Comparison of ENCODE assay signal across 14 cellular contexts in the genomic region with DNA sequence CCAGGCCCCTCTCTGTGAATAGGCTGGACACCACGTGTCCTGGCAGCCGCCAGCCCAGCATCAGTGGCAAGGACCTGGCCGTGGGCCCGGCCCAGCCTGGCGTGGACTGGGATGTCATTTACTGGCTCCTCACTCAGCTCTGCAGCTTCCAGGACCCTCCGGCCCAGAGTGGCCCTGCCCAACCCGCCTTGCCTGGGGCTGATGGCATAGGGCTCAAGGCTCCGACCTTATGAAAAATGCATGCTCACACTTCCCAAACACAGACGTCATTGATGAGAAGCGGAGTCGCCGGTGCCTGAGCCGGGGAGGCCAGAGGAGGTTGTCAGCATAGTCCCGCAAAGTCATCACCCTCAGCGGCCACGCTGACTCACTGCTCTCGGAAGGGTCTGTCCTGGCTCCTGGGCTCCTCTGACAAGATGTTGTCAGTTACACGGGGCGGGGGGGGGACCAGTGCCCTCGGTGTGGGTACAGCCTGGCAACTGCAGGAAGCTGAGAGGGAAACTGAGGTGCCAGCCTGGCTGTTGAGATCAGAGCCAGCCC. TPM values are rescaled to one million over a fixed set of nuclear protein-coding genes. Genes with fewer than 3 reads are reported as not detected.
DNase-seq lines count a peak whose midpoint lies in the region; ATAC-seq and TF ChIP-seq lines count a peak whose summit lies in the region.
"Had no signal": no experiment of that assay in that cellular context is flagged by ENCODE, and none has a peak within 500 bp of the region (broad histone marks: within the 10 kb centered on the region; RNA-seq: fewer than 3 reads in every experiment).

No MANE protein-coding gene starts in this region.

- no peaks in the 10 kb centered on the region for H4K20me1 ChIP-seq in SK-N-SH (ENCODE audit: insufficient read depth)

- H3K4me2 ChIP-seq in SK-N-SH: peak overlapping the region; percentile 33; the same call in 1 of the 2 replicates
- no peak overlapping the region for H3K4me2 ChIP-seq in neuronal stem cell (ENCODE audit: insufficient read depth, low read length, poor library complexity, severe bottlenecking)

- TF ChIP-seq EP300 in SK-N-SH (IDR thresholded peaks at IDR 0.05; ENCODE audit: borderline replicate concordance in 1 of 2, low read depth in 1 of 2, low read length in 1 of 2): no peak

- no peak overlapping the region for H4K91ac ChIP-seq in neuronal stem cell (ENCODE audit: low read depth, low read length, poor library complexity)

- H3K79me1 ChIP-seq in neuronal stem cell (ENCODE audit: low read depth, low read length): peaks cover 1% of the 10 kb centered on the region

- ATAC-seq in GM19463 (IDR thresholded peaks at IDR 0.05; ENCODE audit: unreplicated experiment) (no peak), GM19023 (IDR thresholded peaks at IDR 0.05; ENCODE audit: unreplicated experiment) (no peak)
- ATAC-seq: activated CD8-positive, alpha-beta memory T cell treated with anti-CD3 and anti-CD28 coated beads, Interleukin-2, amount 10 ng/mL, durations not matched to agents 7 days and 5 days; left colon had no signal

- H3K9ac ChIP-seq in SK-N-SH (no peak overlapping the region), neuronal stem cell (ENCODE audit: low read depth, low read length, poor library complexity) (no peak overlapping the region)

- DNase-seq in EH (ENCODE audit: low read depth) (peak; percentile 80), SK-N-SH (no peak), fibroblast of pulmonary artery (ENCODE audit: low read depth) (peak; percentile 45), neuronal stem cell (ENCODE audit: low spot score) (no peak), KG1 (lab: John Stamatoyannopoulos, UW) (no peak), NCI-H69 (lab: John Stamatoyannopoulos, UW) (no peak)
- DNase-seq: activated CD8-positive, alpha-beta memory T cell treated with anti-CD3 and anti-CD28 coated beads, Interleukin-2, amount 10 ng/mL, durations not matched to agents 7 days and 5 days; CD4-positive, CD25-positive, alpha-beta regulatory T cell; left colon; NCI-H1436 had no signal

- TF ChIP-seq RAD21 in SK-N-SH (IDR thresholded peaks at IDR 0.05; ENCODE audit: low read length): no peak

- H3K27ac ChIP-seq in SK-N-SH (ENCODE audit: low read depth in 2 of 2, low read length in 1 of 2) (no peak overlapping the region), neuronal stem cell (replicated peaks; ENCODE audit: low read length) (no peak overlapping the region)

- no peaks in the 10 kb centered on the region for H3K36me3 ChIP-seq in SK-N-SH (replicated peaks in 1 of 2; ENCODE audit: control insufficient read depth in 1 of 2, insufficient read depth in 2 of 2, low read length in 1 of 2)
- no peaks in the 10 kb centered on the region for H3K36me3 ChIP-seq in neuronal stem cell (replicated peaks in 1 of 2; ENCODE audit: control insufficient read depth in 2 of 2, insufficient read depth in 2 of 2, low read length in 2 of 2)
- H3K36me3 ChIP-seq: adrenal gland, tibial nerve had no signal

- H3K23ac ChIP-seq in neuronal stem cell (ENCODE audit: low read depth, low read length, poor library complexity): peak overlapping the region; percentile 65

- no peak for TF ChIP-seq CTCF in SK-N-SH (IDR thresholded peaks at IDR 0.05)
- TF ChIP-seq CTCF in fibroblast of pulmonary artery (IDR thresholded peaks at IDR 0.05; ENCODE audit: low read length, missing control alignments): no peak

- no peaks in the 10 kb centered on the region for H3F3A ChIP-seq in SK-N-SH (replicated peaks; ENCODE audit: insufficient read depth)

- H2BK12ac ChIP-seq in neuronal stem cell (ENCODE audit: low read length): peak overlapping the region; percentile 34

- no peaks in the 10 kb centered on the region for H3K79me2 ChIP-seq in SK-N-SH (ENCODE audit: insufficient read depth)

- no peak overlapping the region for H2BK5ac ChIP-seq in neuronal stem cell (ENCODE audit: low read length)

- no peak overlapping the region for H2BK120ac ChIP-seq in neuronal stem cell (ENCODE audit: low read depth, low read length)

- peak overlapping the region; percentile 58 for H2BK15ac ChIP-seq in neuronal stem cell (ENCODE audit: low read length)

- H3K4me3 ChIP-seq in SK-N-SH (ENCODE audit: low read depth in 2 of 2, low read length in 1 of 2): no peak overlapping the region
- H3K4me3 ChIP-seq in fibroblast of pulmonary artery (replicated peaks; ENCODE audit: low read depth, low read length): no peak overlapping the region
- no peak overlapping the region for H3K4me3 ChIP-seq in neuronal stem cell (ENCODE audit: low read length in 2 of 2)
- H3K4me3 ChIP-seq: adrenal gland, tibial nerve had no signal

- H3K9me3 ChIP-seq in SK-N-SH (no peaks in the 10 kb centered on the region), neuronal stem cell (replicated peaks in 1 of 2; ENCODE audit: control insufficient read depth in 2 of 2, insufficient read depth in 1 of 2, low read depth in 1 of 2, low read length in 2 of 2) (peaks cover 0 to 3% of the 10 kb centered on the region in 2 donors)
- H3K9me3 ChIP-seq: adrenal gland, tibial nerve had no signal

- peak overlapping the region; percentile 63 for H2AK5ac ChIP-seq in neuronal stem cell (ENCODE audit: low read depth, low read length)

- 16% methylated on average over 12 of the region's 20 CpGs for WGBS in SK-N-SH (ENCODE audit: low lambda C conversion rate)
- WGBS in neuronal stem cell (ENCODE audit: extremely low coverage in 2 of 2, insufficient read length in 2 of 2, insufficient replicate concordance in 1 of 2), 2 donors: no CpG with 5 or more reads among the region's 20 CpGs

- CTCF ChIA-PET in SK-N-SH (lab: Yijun Ruan, JAX): interaction anchor here (1.0 to 1.1 kb wide), 2 partner anchors 12 to 17 kb away, joined by 3 to 4 read pairs; no protein-coding TSS in a partner anchor

- no peak overlapping the region for H3K18ac ChIP-seq in neuronal stem cell (ENCODE audit: low read length)

- no peak overlapping the region for H3K4ac ChIP-seq in neuronal stem cell (ENCODE audit: low read length)

- H4K8ac ChIP-seq in neuronal stem cell (ENCODE audit: low read depth, low read length): no peak overlapping the region

- H3K9me2 ChIP-seq in SK-N-SH: no peaks in the 10 kb centered on the region

- H3K4me1 ChIP-seq in SK-N-SH (ENCODE audit: control insufficient read depth in 1 of 2, insufficient read depth in 2 of 2, low read depth in 1 of 2, low read length in 1 of 2) (peaks cover 6 to 11% of the 10 kb centered on the region in 2 experiments; a peak in 1 of 4 replicates), neuronal stem cell (ENCODE audit: control insufficient read depth in 2 of 2, insufficient read depth in 1 of 2, low read depth in 1 of 2, low read length in 2 of 2) (peaks cover 0 to 5% of the 10 kb centered on the region in 2 donors)
- H3K4me1 ChIP-seq: adrenal gland had no signal

- H3K14ac ChIP-seq in neuronal stem cell (ENCODE audit: low read length): peak overlapping the region; percentile 84

- POLR2A ChIA-PET in SK-N-SH (lab: Yijun Ruan, JAX): no interaction called here

- H2AFZ ChIP-seq in SK-N-SH (ENCODE audit: low read depth) (peak overlapping the region; percentile 48; the same call in 1 of the 2 replicates), neuronal stem cell (ENCODE audit: low read length) (peak overlapping the region; percentile 76)

- no peaks in the 10 kb centered on the region for H3K27me3 ChIP-seq in SK-N-SH (ENCODE audit: insufficient read depth)
- H3K27me3 ChIP-seq in neuronal stem cell (ENCODE audit: control insufficient read depth in 3 of 3, insufficient read depth in 3 of 3, low read depth in 1 of 3, low read length in 3 of 3): peaks cover 0 to 38% (median 0%) of the 10 kb centered on the region in 3 experiments
- H3K27me3 ChIP-seq: adrenal gland had no signal

TF ChIP-seq in SK-N-SH, 30 proteins besides CTCF, POLR2A, EP300 and RAD21:
- no peak for TF ChIP-seq NFIC (IDR thresholded peaks at IDR 0.05; ENCODE audit: borderline replicate concordance)
- TF ChIP-seq ELF1 (IDR thresholded peaks at IDR 0.05): no peak
- TF ChIP-seq, protein P1, sequence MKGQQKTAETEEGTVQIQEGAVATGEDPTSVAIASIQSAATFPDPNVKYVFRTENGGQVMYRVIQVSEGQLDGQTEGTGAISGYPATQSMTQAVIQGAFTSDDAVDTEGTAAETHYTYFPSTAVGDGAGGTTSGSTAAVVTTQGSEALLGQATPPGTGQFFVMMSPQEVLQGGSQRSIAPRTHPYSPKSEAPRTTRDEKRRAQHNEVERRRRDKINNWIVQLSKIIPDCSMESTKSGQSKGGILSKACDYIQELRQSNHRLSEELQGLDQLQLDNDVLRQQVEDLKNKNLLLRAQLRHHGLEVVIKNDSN (IDR thresholded peaks at IDR 0.05; ENCODE audit: borderline replicate concordance, low read depth): no peak
- peak; percentile 44; the same call in 1 of the 2 replicates for TF ChIP-seq FOSL2 (IDR thresholded peaks at IDR 0.05; ENCODE audit: borderline replicate concordance, low read depth)
- peak; percentile 54 for TF ChIP-seq PBX3 (IDR thresholded peaks at IDR 0.05)
- peak; percentile 67 for TF ChIP-seq TCF12 (IDR thresholded peaks at IDR 0.05)

RNA-seq across cellular contexts. Expression of gene CFAP99, which starts 14.3 kb away (rescaled TPM):
- 0.13 and 0.55 TPM in 2 replicates for polyA plus RNA-seq in SK-N-SH (2012; rRNA removed)
- 0.04 and 0.13 TPM in 2 replicates for polyA plus RNA-seq in SK-N-SH (2012; cell fraction: cytosol; rRNA removed)
- polyA plus RNA-seq in SK-N-SH (2012; cell fraction: nucleus; rRNA removed): 0.31 and 0.43 TPM in 2 replicates
- polyA plus RNA-seq in neuronal stem cell (2013, experiment 1 of 2): not detected
- not detected for polyA plus RNA-seq in neuronal stem cell (2013, experiment 2 of 2)
- polyA plus RNA-seq: CD4-positive, CD25-positive, alpha-beta regulatory T cell had no signal

RNA-seq across cellular contexts. Expression of gene ZFYVE28, which starts 14.6 kb away (rescaled TPM):
- polyA plus RNA-seq in SK-N-SH (2012; rRNA removed): 2.9 and 3.2 TPM in 2 replicates
- 1.4 and 1.8 TPM in 2 replicates for polyA plus RNA-seq in SK-N-SH (2012; cell fraction: cytosol; rRNA removed)
- 8.3 and 9.4 TPM in 2 replicates for polyA plus RNA-seq in SK-N-SH (2012; cell fraction: nucleus; rRNA removed)
- polyA plus RNA-seq in neuronal stem cell (2013, experiment 1 of 2): 0.15 TPM
- polyA plus RNA-seq in neuronal stem cell (2013, experiment 2 of 2): 0.12 TPM

RNA-seq across cellular contexts. Expression of gene RNF4, which starts 35.8 kb away (rescaled TPM):
- polyA plus RNA-seq in SK-N-SH (2012; rRNA removed): 60.7 and 85.3 TPM in 2 replicates
- polyA plus RNA-seq in SK-N-SH (2012; cell fraction: cytosol; rRNA removed): 71.4 and 78.1 TPM in 2 replicates
- polyA plus RNA-seq in SK-N-SH (2012; cell fraction: nucleus; rRNA removed): 48.6 and 65.2 TPM in 2 replicates
- polyA plus RNA-seq in neuronal stem cell (2013, experiment 1 of 2): 46.7 TPM
- 48.5 TPM for polyA plus RNA-seq in neuronal stem cell (2013, experiment 2 of 2)

Comparison
In these comparisons a context has a peak if more than half of its experiments do, and no peak if none do; other contexts are left out.
1. DNase-seq: peak in EH (single experiment) and fibroblast of pulmonary artery (single experiment); none in SK-N-SH (single experiment), neuronal stem cell (single experiment), KG1 (single experiment) and NCI-H69 (single experiment).